33 cellular contexts compared by ENCODE assay signal in genomic region chr11:59938132-59938531, GRCh38. TPM values are rescaled to one million over a fixed set of nuclear protein-coding genes. Genes with fewer than 3 reads are reported as not detected.
"Had no signal": no experiment of that assay in that cellular context is flagged by ENCODE, and none has a peak within 500 bp of the region (broad histone marks: within the 10 kb centered on the region; RNA-seq: fewer than 3 reads in every experiment).

A gene with protein sequence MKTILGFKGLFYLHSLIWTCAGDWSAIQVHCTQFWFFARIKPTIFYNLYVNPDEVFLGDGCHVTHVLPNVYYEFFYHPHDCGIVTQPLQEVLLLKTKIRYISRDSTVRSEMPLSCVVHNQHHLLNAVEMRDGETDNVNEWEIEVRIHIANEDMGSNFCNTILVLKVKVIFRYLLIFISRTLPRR (plus strand): TSS chr11:59938432. CDS start chr11:59938455, 23 bp downstream.

- H3K4me3 ChIP-seq: stomach, suprapubic skin, testis, thoracic aorta, thyroid gland, tibial artery, tibial nerve, transverse colon, upper lobe of left lung, upper lobe of right lung, uterus, vagina had no signal

- H3K27me3 ChIP-seq: stomach, suprapubic skin, testis, thyroid gland, tibial artery, tibial nerve, transverse colon, upper lobe of left lung, upper lobe of right lung, uterus, vagina had no signal

- FAIRE-seq: urothelium cell line had no signal

- H3K4me3 Mint-ChIP-seq: stimulated activated effector memory CD8-positive, alpha-beta T cell treated with anti-CD3 and anti-CD28 coated beads, Interleukin-12 subunit alpha, Interleukin-12 subunit beta, amount 100 ng/mL, for 72 hours; stimulated activated memory B cell treated with anti-CD40 and anti-IgM and Interleukin-4, amounts not matched to agents 10 μg/mL and 1 μg/mL and 100 μg/mL, for 72 hours; stimulated activated naive B cell treated with anti-CD40 and anti-IgM and Interleukin-4, amounts not matched to agents 10 μg/mL and 1 μg/mL and 100 μg/mL, for 72 hours; stimulated activated naive CD8-positive, alpha-beta T cell treated with anti-CD3 and anti-CD28 coated beads, Interleukin-15, amount 100 ng/mL, for 72 hours; stimulated activated naive CD8-positive, alpha-beta T cell treated with anti-CD3 and anti-CD28 coated beads, Interleukin-15, Interleukin-2, amounts not matched to agents 100 ng/mL and 50 ng/mL, for 24 hours; type B pancreatic cell had no signal

- H3K27ac Mint-ChIP-seq: stimulated activated effector memory CD8-positive, alpha-beta T cell treated with anti-CD3 and anti-CD28 coated beads, Interleukin-12 subunit alpha, Interleukin-12 subunit beta, amount 100 ng/mL, for 72 hours; stimulated activated memory B cell treated with anti-CD40 and anti-IgM and Interleukin-4, amounts not matched to agents 10 μg/mL and 1 μg/mL and 100 μg/mL, for 72 hours; stimulated activated naive B cell treated with anti-CD40 and anti-IgM and Interleukin-4, amounts not matched to agents 10 μg/mL and 1 μg/mL and 100 μg/mL, for 72 hours; stimulated activated naive CD8-positive, alpha-beta T cell treated with anti-CD3 and anti-CD28 coated beads, Interleukin-15, Interleukin-2, amounts not matched to agents 100 ng/mL and 50 ng/mL, for 24 hours; type B pancreatic cell had no signal

- ATAC-seq: stimulated activated effector memory CD8-positive, alpha-beta T cell treated with anti-CD3 and anti-CD28 coated beads, Interleukin-12 subunit alpha, Interleukin-12 subunit beta, amount 100 ng/mL, for 72 hours; stimulated activated memory B cell treated with anti-CD40 and anti-IgM and Interleukin-4, amounts not matched to agents 10 μg/mL and 1 μg/mL and 100 μg/mL, for 72 hours; stimulated activated naive B cell treated with anti-CD40 and anti-IgM and Interleukin-4, amounts not matched to agents 10 μg/mL and 1 μg/mL and 100 μg/mL, for 72 hours; stimulated activated naive CD8-positive, alpha-beta T cell treated with anti-CD3 and anti-CD28 coated beads, Interleukin-15, amount 100 ng/mL, for 72 hours; stimulated activated naive CD8-positive, alpha-beta T cell treated with anti-CD3 and anti-CD28 coated beads, Interleukin-15, Interleukin-2, amounts not matched to agents 100 U/mL and 50 U/mL, for 24 hours; upper lobe of right lung had no signal

- DNase-seq: stimulated activated CD4-positive, alpha-beta T cell treated with anti-CD3 and anti-CD28 coated beads, Interleukin-2, amount 100 ng/mL, for 48 hours; stimulated activated CD4-positive, alpha-beta T cell treated with anti-CD3 and anti-CD28 coated beads, Interleukin-4, amount 100 ng/mL, for 1 hour; stimulated activated CD4-positive, alpha-beta T cell treated with anti-CD3 and anti-CD28 coated beads, Interleukin-4, amount 100 ng/mL, for 24 hours; stimulated activated CD4-positive, alpha-beta T cell treated with anti-CD3 and anti-CD28 coated beads, Interleukin-4, amount 100 ng/mL, for 4 hours; stimulated activated CD8-positive, alpha-beta memory T cell treated with anti-CD3 and anti-CD28 coated beads, Interleukin-4, amount 100 ng/mL, for 48 hours; stimulated activated naive B cell treated with anti-CD40 and anti-IgM and Interleukin-4, amounts not matched to agents 10 μg/mL and 1 μg/mL and 100 μg/mL, for 72 hours; stimulated activated naive CD4-positive, alpha-beta T cell; stimulated activated naive CD4-positive, alpha-beta T cell treated with Interleukin-2 at 50 U/mL for 16 hours; stimulated activated naive CD8-positive, alpha-beta T cell treated with anti-CD3 and anti-CD28 coated beads, Interleukin-15, amount 100 ng/mL, for 72 hours; stimulated activated naive CD8-positive, alpha-beta T cell treated with anti-CD3 and anti-CD28 coated beads, Interleukin-15, Interleukin-2, amounts not matched to agents 100 U/mL and 50 U/mL, for 24 hours; stomach; substantia nigra; testis; thyroid gland; tibial artery; transverse colon; trophoblast cell; upper lobe of left lung; upper lobe of right lung; uterus had no signal

- H3K27ac ChIP-seq: stomach, suprapubic skin, testis, thoracic aorta, thyroid gland, tibial artery, tibial nerve, transverse colon, upper lobe of left lung, upper lobe of right lung, uterus, vagina had no signal

- H3K4me1 Mint-ChIP-seq: stimulated activated effector memory CD8-positive, alpha-beta T cell treated with anti-CD3 and anti-CD28 coated beads, Interleukin-12 subunit alpha, Interleukin-12 subunit beta, amount 100 ng/mL, for 72 hours; stimulated activated naive CD8-positive, alpha-beta T cell treated with anti-CD3 and anti-CD28 coated beads, Interleukin-15, amount 100 ng/mL, for 72 hours had no signal

- H3K4me1 ChIP-seq: stomach, suprapubic skin, testis, thyroid gland, tibial artery, tibial nerve, transverse colon, upper lobe of left lung, upper lobe of right lung, uterus, vagina had no signal

- H3K27me3 Mint-ChIP-seq: stimulated activated naive CD8-positive, alpha-beta T cell treated with anti-CD3 and anti-CD28 coated beads, Interleukin-15, amount 100 ng/mL, for 72 hours had no signal

- H3K36me3 Mint-ChIP-seq: stimulated activated effector memory CD8-positive, alpha-beta T cell treated with anti-CD3 and anti-CD28 coated beads, Interleukin-12 subunit alpha, Interleukin-12 subunit beta, amount 100 ng/mL, for 72 hours; stimulated activated memory B cell treated with anti-CD40 and anti-IgM and Interleukin-4, amounts not matched to agents 10 μg/mL and 1 μg/mL and 100 μg/mL, for 72 hours; stimulated activated naive B cell treated with anti-CD40 and anti-IgM and Interleukin-4, amounts not matched to agents 10 μg/mL and 1 μg/mL and 100 μg/mL, for 72 hours; type B pancreatic cell had no signal

- H3K9me3 ChIP-seq: stomach, suprapubic skin, testis, thoracic aorta, thyroid gland, tibial artery, tibial nerve, transverse colon, upper lobe of left lung, upper lobe of right lung, uterus, vagina had no signal

- H3K9me3 Mint-ChIP-seq: stimulated activated naive CD8-positive, alpha-beta T cell treated with anti-CD3 and anti-CD28 coated beads, Interleukin-15, amount 100 ng/mL, for 72 hours; stimulated activated naive CD8-positive, alpha-beta T cell treated with anti-CD3 and anti-CD28 coated beads, Interleukin-15, Interleukin-2, amounts not matched to agents 100 ng/mL and 50 ng/mL, for 24 hours; type B pancreatic cell had no signal

- H3K36me3 ChIP-seq: stomach, suprapubic skin, thoracic aorta, thyroid gland, tibial artery, tibial nerve, transverse colon, upper lobe of left lung, upper lobe of right lung, uterus, vagina had no signal

RNA-seq across cellular contexts. Expression of the gene that starts here (rescaled TPM):
- total RNA-seq: stomach, subcutaneous adipose tissue, suprapubic skin, thoracic aorta, thyroid gland, tibial nerve, transverse colon, upper lobe of right lung, ureter, uterus, vagina had no signal
- polyA plus RNA-seq: stomach, thymus, urinary bladder had no signal
